ENCODE assay signal across 24 cellular contexts in genomic region chr4:181728567-181728966, GRCh38.
A peak's percentile ranks its signal among the peaks of the same experiment; 100 is the strongest.
DNase-seq lines count a peak whose midpoint lies in the region; ATAC-seq and TF ChIP-seq lines count a peak whose summit lies in the region.
"Had no signal": no experiment of that assay in that cellular context is flagged by ENCODE, and none has a peak within 500 bp of the region (broad histone marks: within the 10 kb centered on the region; RNA-seq: fewer than 3 reads in every experiment).

No MANE protein-coding gene starts in this region.

- ATAC-seq in GM21717 (IDR thresholded peaks at IDR 0.05; ENCODE audit: unreplicated experiment), result no peak

- H3K27ac Mint-ChIP-seq in Calu3 (ENCODE audit: unreplicated experiment), result no peak overlapping the region
- H3K27ac Mint-ChIP-seq: CD4-positive, CD25-positive, alpha-beta regulatory T cell; HFFc6 had no signal

- no peaks in the 10 kb centered on the region for H3K27me3 Mint-ChIP-seq in Calu3 (ENCODE audit: unreplicated experiment)
- H3K27me3 Mint-ChIP-seq: CD4-positive, CD25-positive, alpha-beta regulatory T cell had no signal

- no peak overlapping the region for H3K4me3 Mint-ChIP-seq in Calu3 (ENCODE audit: low read depth, unreplicated experiment)
- H3K4me3 Mint-ChIP-seq: CD4-positive, CD25-positive, alpha-beta regulatory T cell; HFFc6 had no signal

- no TSS peak for BruUV-seq in Calu3 (replicated peaks; lab: Mats Ljungman, UMichigan)

- no peak for TF ChIP-seq CTCF in Calu3 (IDR thresholded peaks at IDR 0.05; ENCODE audit: unreplicated experiment)

- DNase-seq in Calu3 (peak; percentile 10), HT1080 (ENCODE audit: low read depth) (peak; percentile 12), amniotic epithelial cell (ENCODE audit: low read depth) (peak; percentile 2), islet precursor cell (peak; percentile 63), posterior vena cava (ENCODE audit: low spot score) (no peak), NK-92 (lab: John Stamatoyannopoulos, UW; ENCODE audit: unreplicated experiment) (no peak), EL (no peak)
- DNase-seq: CD4-positive, CD25-positive, alpha-beta regulatory T cell; DMS53; GOT3; HFFc6; NCI-H1092 treated with DMSO at 0.1 percent for 48 hours; NCI-H1436; NCI-H187; NCI-H2081 treated with DMSO at 0.1 percent for 48 hours; NCI-H2171; NCI-H226; NCI-H510A; NCI-H69; OCI-M1; Peyer's patch; SIG-M5; SW 1271 had no signal

- CTCF ChIA-PET in Calu3 (lab: Charles Lee), result no interaction called here

- no peaks in the 10 kb centered on the region for H3K9me3 Mint-ChIP-seq in Calu3 (ENCODE audit: low read depth, unreplicated experiment)

- H3K36me3 Mint-ChIP-seq in Calu3 (ENCODE audit: insufficient read depth, unreplicated experiment), result no peaks in the 10 kb centered on the region
- H3K36me3 Mint-ChIP-seq: CD4-positive, CD25-positive, alpha-beta regulatory T cell had no signal

- intact Hi-C loops in Calu3 (cut with micrococcal nuclease; ENCODE audit: unreplicated experiment), result no loop called here
- intact Hi-C loops in posterior vena cava (cut with DNase I), result no loop called here

- no peaks in the 10 kb centered on the region for H3K4me1 Mint-ChIP-seq in Calu3 (ENCODE audit: low read depth, unreplicated experiment)
- H3K4me1 Mint-ChIP-seq: CD4-positive, CD25-positive, alpha-beta regulatory T cell had no signal

Comparison
In these comparisons a context has a peak if more than half of its experiments do, and no peak if none do; other contexts are left out.
1. DNase-seq: peak in Calu3 (single experiment), HT1080 (single experiment), amniotic epithelial cell (single experiment) and islet precursor cell (single experiment); none in posterior vena cava (single experiment), NK-92 (single experiment) and EL (single experiment).